20 cellular contexts compared by ENCODE assay signal in the genomic region with DNA sequence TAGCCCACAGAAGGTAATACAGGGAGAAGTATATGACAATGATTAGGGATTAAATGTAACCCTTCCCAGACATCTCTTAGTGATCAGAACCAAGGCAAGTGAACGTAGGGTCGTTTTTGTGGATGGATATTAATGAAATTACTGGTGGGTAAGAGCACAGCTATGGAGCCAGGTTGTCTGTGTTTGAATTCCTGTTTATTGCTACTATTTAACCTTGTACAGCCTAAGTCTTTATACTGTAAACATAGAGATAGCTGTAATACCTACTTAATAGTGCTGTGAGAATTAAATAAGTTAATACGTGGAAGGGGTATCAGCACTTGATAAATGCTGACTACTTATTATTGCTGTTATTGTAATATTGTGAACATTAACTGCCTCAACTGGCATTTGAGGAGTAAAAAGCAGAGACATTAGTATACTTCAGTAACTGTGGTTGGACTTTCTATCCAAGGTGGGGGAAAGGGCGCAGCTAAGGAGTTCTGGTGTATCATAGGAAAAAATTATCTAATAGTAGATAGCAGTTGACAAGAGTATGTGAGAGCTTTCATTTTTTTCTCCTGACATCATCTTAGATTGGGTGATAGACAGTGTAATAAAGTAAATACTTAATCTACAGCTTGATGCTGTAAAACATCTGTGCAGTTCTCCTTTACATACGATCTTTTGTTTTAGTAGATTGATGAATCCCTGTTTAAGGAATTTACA.
A peak's percentile ranks its signal among the peaks of the same experiment; 100 is the strongest.
DNase-seq lines count a peak whose midpoint lies in the region; ATAC-seq, FAIRE-seq and TF ChIP-seq lines count a peak whose summit lies in the region.
"Had no signal": no experiment of that assay in that cellular context is flagged by ENCODE, and none has a peak within 500 bp of the region (broad histone marks: within the 10 kb centered on the region; RNA-seq: fewer than 3 reads in every experiment).

No MANE protein-coding gene starts in this region.

- H2AFZ ChIP-seq in ACC112 (ENCODE audit: low read length, unreplicated experiment) (no peak overlapping the region), keratinocyte (ENCODE audit: control insufficient read depth, low read length) (peak overlapping the region; percentile 8)

- H3K9me3 ChIP-seq in keratinocyte (ENCODE audit: control insufficient read depth, low read depth, low read length) (no peaks in the 10 kb centered on the region), gastroesophageal sphincter (no peaks in the 10 kb centered on the region)
- H3K9me3 ChIP-seq: ovary, upper lobe of left lung had no signal

- TF ChIP-seq CTCF in choroid plexus epithelial cell (conservative IDR thresholded peaks at IDR 0.05; ENCODE audit: low read depth, low read length), result no peak
- TF ChIP-seq CTCF in keratinocyte (optimal IDR thresholded peaks at IDR 0.05 in 1 of 3, IDR thresholded peaks at IDR 0.05 in 1 of 3, conservative IDR thresholded peaks at IDR 0.05 in 1 of 3; ENCODE audit: extremely low read depth in 1 of 3, insufficient read depth in 2 of 3, low read length in 3 of 3), result no peak
- no peak for TF ChIP-seq CTCF in gastroesophageal sphincter (IDR thresholded peaks at IDR 0.05)
- no peak for TF ChIP-seq CTCF in GM20000 (IDR thresholded peaks at IDR 0.05; ENCODE audit: extremely low read depth, missing control alignments)

- no peak for TF ChIP-seq EP300 in gastroesophageal sphincter (IDR thresholded peaks at IDR 0.05)

- H3K27ac ChIP-seq in ACC112 (ENCODE audit: low read depth, low read length) (no peak overlapping the region; the same call in 1 of the 2 replicates), keratinocyte (ENCODE audit: control insufficient read depth, insufficient read depth, low read length) (peak overlapping the region; percentile 70), gastroesophageal sphincter (no peak overlapping the region)
- H3K27ac ChIP-seq: ovary, upper lobe of left lung had no signal

- H3K27me3 ChIP-seq in ACC112 (ENCODE audit: insufficient read depth, low read length) (no peaks in the 10 kb centered on the region), keratinocyte (ENCODE audit: control insufficient read depth, extremely low read depth, insufficient read depth, low read length) (no peaks in the 10 kb centered on the region), gastroesophageal sphincter (no peaks in the 10 kb centered on the region)
- H3K27me3 ChIP-seq: ovary, upper lobe of left lung had no signal

- no peak for FAIRE-seq in keratinocyte (lab: Jason Lieb, UNC)
- FAIRE-seq: GM18507 had no signal

- peak overlapping the region; percentile 76 for H3K4me2 ChIP-seq in keratinocyte (ENCODE audit: control insufficient read depth, extremely low read depth, insufficient read depth, low read depth, low read length)

- H3K79me2 ChIP-seq in ACC112 (ENCODE audit: control insufficient read depth, insufficient read depth, low read length, unreplicated experiment), result no peaks in the 10 kb centered on the region
- H3K79me2 ChIP-seq in keratinocyte (ENCODE audit: control insufficient read depth, insufficient read depth, low read length), result no peaks in the 10 kb centered on the region

- dilution Hi-C loops in keratinocyte (cut with MboI; ENCODE audit: extremely low pct_ligation_motif_present, low sequenced_read_pairs), result no loop called here

- WGBS in gastroesophageal sphincter (ENCODE audit: low coverage in 1 of 2), 2 donors, result 57 to 60% methylated on average over 4 to 5 of the region's 5 CpGs

- no peaks in the 10 kb centered on the region for H4K20me1 ChIP-seq in keratinocyte (ENCODE audit: control insufficient read depth, extremely low read depth, insufficient read depth, low read length)

- H3K4me3 ChIP-seq in ACC112 (ENCODE audit: low read depth, low read length) (peak overlapping the region; percentile 3; the same call in 1 of the 2 replicates), choroid plexus epithelial cell (ENCODE audit: low read depth, low read length) (no peak overlapping the region), keratinocyte (ENCODE audit: control insufficient read depth in 2 of 3, extremely low read depth in 1 of 3, insufficient read depth in 2 of 3, low read depth in 1 of 3, low read length in 3 of 3) (peak overlapping the region in 2 of 3 experiments; percentile 23 to 37), gastroesophageal sphincter (no peak overlapping the region)
- H3K4me3 ChIP-seq: ovary, upper lobe of left lung had no signal

- DNase-seq in M059J (ENCODE audit: low read depth), result peak; percentile 22
- DNase-seq in choroid plexus epithelial cell (ENCODE audit: low read depth), result peak; percentile 52
- DNase-seq in keratinocyte (ENCODE audit: low read depth, low spot score), result no peak
- DNase-seq in cerebellar nuclear complex (lab: John Stamatoyannopoulos, UW), result no peak
- DNase-seq in GM20000 (ENCODE audit: low spot score), result no peak
- DNase-seq: activated CD4-positive, alpha-beta T cell treated with anti-CD3 and anti-CD28 coated beads, Interleukin-2, amount 50 U/mL, for 1 hour; activated naive CD4-positive, alpha-beta T cell treated with anti-CD3 and anti-CD28 coated beads, Interleukin-2, amount 50 U/mL, for 16 hours; activated T-cell treated with anti-CD3 and anti-CD28 coated beads for 4 hours; caudate nucleus; COR-L47; hypothalamus; NCI-H1436; ovary; Right ventricle myocardium superior; stimulated activated naive CD4-positive, alpha-beta T cell treated with Interleukin-2 at 50 U/mL for 16 hours; upper lobe of left lung had no signal

- peak overlapping the region; percentile 25 for H3K9ac ChIP-seq in keratinocyte (ENCODE audit: control insufficient read depth, extremely low read depth, insufficient read depth, low read length)

- TF ChIP-seq POLR2A in gastroesophageal sphincter (IDR thresholded peaks at IDR 0.05), result no peak

- H3K4me1 ChIP-seq in ACC112 (ENCODE audit: control insufficient read depth, insufficient read depth, low read length, unreplicated experiment) (peaks cover 20% of the 10 kb centered on the region), keratinocyte (ENCODE audit: control insufficient read depth, extremely low read depth, insufficient read depth, low read length) (peaks cover 19% of the 10 kb centered on the region), gastroesophageal sphincter (peaks cover 0 to 37% (median 0%) of the 10 kb centered on the region in 3 donors)

- no peaks in the 10 kb centered on the region for H3K9me1 ChIP-seq in keratinocyte (ENCODE audit: control insufficient read depth, extremely low read depth, insufficient read depth, low read length)

- H3K36me3 ChIP-seq in ACC112 (ENCODE audit: insufficient read depth, low read length), result no peaks in the 10 kb centered on the region
- no peaks in the 10 kb centered on the region for H3K36me3 ChIP-seq in keratinocyte (ENCODE audit: control insufficient read depth in 2 of 2, extremely low read depth in 1 of 2, insufficient read depth in 2 of 2, low read length in 2 of 2)
- H3K36me3 ChIP-seq in gastroesophageal sphincter, result no peaks in the 10 kb centered on the region
- H3K36me3 ChIP-seq: ovary, upper lobe of left lung had no signal

- ATAC-seq in HG03097 (IDR thresholded peaks at IDR 0.05; ENCODE audit: low FRiP score, unreplicated experiment) (no peak), gastroesophageal sphincter (no peak)

Comparison
In these comparisons a context has a peak if more than half of its experiments do, and no peak if none do; other contexts are left out.
1. H3K4me3 ChIP-seq: peak in ACC112 (single experiment) and keratinocyte (2 of 3); none in choroid plexus epithelial cell (single experiment) and gastroesophageal sphincter (0 of 2).
2. DNase-seq: peak in M059J (single experiment) and choroid plexus epithelial cell (single experiment); none in keratinocyte (single experiment), cerebellar nuclear complex (0 of 2) and GM20000 (single experiment).